In the genomic region with DNA sequence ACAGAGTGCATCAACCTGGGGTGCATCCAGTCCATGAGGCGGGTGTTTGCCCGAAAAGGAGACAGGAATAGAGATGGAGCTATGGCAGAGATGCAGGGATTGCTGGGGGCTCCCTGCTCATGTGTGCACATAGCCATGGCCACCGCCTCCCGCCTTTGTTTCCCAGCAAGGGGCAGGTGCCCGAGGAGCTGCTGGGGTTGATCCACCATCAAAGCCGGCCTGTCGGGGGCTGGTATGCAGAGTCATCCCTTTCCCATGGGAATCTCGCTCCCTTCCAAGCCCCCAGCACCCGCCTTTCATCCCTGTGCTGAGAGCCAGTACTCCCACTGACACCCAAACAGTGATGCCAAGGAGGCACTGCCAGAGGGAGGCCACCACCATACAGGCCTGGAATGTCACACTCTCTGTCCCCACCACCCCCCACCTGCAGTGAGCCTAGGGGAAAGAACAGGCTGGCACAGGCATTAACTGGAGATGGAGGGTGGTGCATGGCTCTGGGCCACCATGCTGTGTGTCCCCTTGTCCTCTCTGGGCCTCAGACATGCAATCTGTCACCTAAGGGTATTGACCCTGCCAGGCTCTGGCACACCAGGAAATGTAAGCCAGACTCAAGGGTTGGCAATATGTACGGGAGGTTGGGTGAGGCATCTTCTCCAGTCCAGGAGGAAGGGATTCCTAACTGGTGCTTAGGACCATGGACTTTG, we compare ENCODE assay signal across 18 cellular contexts.
A peak's percentile ranks its signal among the peaks of the same experiment; 100 is the strongest.
DNase-seq lines count a peak whose midpoint lies in the region; ATAC-seq and TF ChIP-seq lines count a peak whose summit lies in the region.
"Had no signal": no experiment of that assay in that cellular context is flagged by ENCODE, and none has a peak within 500 bp of the region (broad histone marks: within the 10 kb centered on the region; RNA-seq: fewer than 3 reads in every experiment).

No MANE protein-coding gene starts in this region.

- no peaks in the 10 kb centered on the region for H3K9me3 Mint-ChIP-seq in mesothelial cell of epicardium
- no peaks in the 10 kb centered on the region for H3K9me3 Mint-ChIP-seq in stimulated activated effector memory CD8-positive, alpha-beta T cell treated with anti-CD3 and anti-CD28 coated beads, Interleukin-12 subunit alpha, Interleukin-12 subunit beta, amount 100 ng/mL, for 72 hours
- H3K9me3 Mint-ChIP-seq: CD8-positive, alpha-beta memory T cell had no signal

- H3K4me1 Mint-ChIP-seq in mesothelial cell of epicardium: peaks cover 56% of the 10 kb centered on the region
- peaks cover 37% of the 10 kb centered on the region for H3K4me1 Mint-ChIP-seq in stimulated activated effector memory CD8-positive, alpha-beta T cell treated with anti-CD3 and anti-CD28 coated beads, Interleukin-12 subunit alpha, Interleukin-12 subunit beta, amount 100 ng/mL, for 72 hours

- H3K9me3 ChIP-seq in Loucy (ENCODE audit: insufficient read depth, low read depth, low read length): no peaks in the 10 kb centered on the region
- H3K9me3 ChIP-seq: BE2C had no signal

- H3K27ac ChIP-seq in angular gyrus (ENCODE audit: low read depth, low read length): peak overlapping the region; percentile 35

- no peaks in the 10 kb centered on the region for H3F3A ChIP-seq in Loucy (ENCODE audit: low read depth)

- no peak overlapping the region for H3K4me3 ChIP-seq in Loucy (ENCODE audit: low read length, poor library complexity, severe bottlenecking)

- no peak overlapping the region for H3K9ac ChIP-seq in Loucy (ENCODE audit: low read depth, low read length, poor library complexity, severe bottlenecking)

- TF ChIP-seq CTCF in Loucy (conservative IDR thresholded peaks at IDR 0.05; ENCODE audit: low read length) (no peak), mesothelial cell of epicardium (IDR thresholded peaks at IDR 0.05; ENCODE audit: unreplicated experiment) (no peak)

- H2AFZ ChIP-seq in Loucy (ENCODE audit: low read length): no peak overlapping the region

- H3K4me2 ChIP-seq in Loucy (ENCODE audit: low read depth, low read length, poor library complexity, severe bottlenecking): peak overlapping the region; percentile 7

- no peaks in the 10 kb centered on the region for H3K27me3 ChIP-seq in Loucy (ENCODE audit: insufficient read depth, low read length, poor library complexity, severe bottlenecking)
- H3K27me3 ChIP-seq: BE2C had no signal

- peaks cover 50% of the 10 kb centered on the region for H4K20me1 ChIP-seq in Loucy (ENCODE audit: insufficient read depth, low read length, poor library complexity, severe bottlenecking)

- peak; percentile 12 for ATAC-seq in stimulated activated effector memory CD8-positive, alpha-beta T cell treated with anti-CD3 and anti-CD28 coated beads, Interleukin-12 subunit alpha, Interleukin-12 subunit beta, amount 100 ng/mL, for 72 hours
- ATAC-seq in GM18519 (IDR thresholded peaks at IDR 0.05; ENCODE audit: low FRiP score, unreplicated experiment): no peak
- ATAC-seq: HCT116, Panc1 had no signal

- H3K27me3 Mint-ChIP-seq in mesothelial cell of epicardium (ENCODE audit: low read depth): no peaks in the 10 kb centered on the region
- H3K27me3 Mint-ChIP-seq: CD8-positive, alpha-beta memory T cell had no signal

- peaks cover 96% of the 10 kb centered on the region for H3K79me2 ChIP-seq in Loucy (ENCODE audit: insufficient read depth, low read length)

- H3K9me2 ChIP-seq in Loucy (replicated peaks; ENCODE audit: low read depth, low read length): no peaks in the 10 kb centered on the region

- H3K4me3 Mint-ChIP-seq in mesothelial cell of epicardium: no peak overlapping the region
- no peak overlapping the region for H3K4me3 Mint-ChIP-seq in stimulated activated effector memory CD8-positive, alpha-beta T cell treated with anti-CD3 and anti-CD28 coated beads, Interleukin-12 subunit alpha, Interleukin-12 subunit beta, amount 100 ng/mL, for 72 hours
- H3K4me3 Mint-ChIP-seq: CD8-positive, alpha-beta memory T cell had no signal

- no peaks in the 10 kb centered on the region for H3K36me3 Mint-ChIP-seq in mesothelial cell of epicardium
- H3K36me3 Mint-ChIP-seq in stimulated activated effector memory CD8-positive, alpha-beta T cell treated with anti-CD3 and anti-CD28 coated beads, Interleukin-12 subunit alpha, Interleukin-12 subunit beta, amount 100 ng/mL, for 72 hours: no peaks in the 10 kb centered on the region
- H3K36me3 Mint-ChIP-seq: CD8-positive, alpha-beta memory T cell had no signal

- H3K27ac Mint-ChIP-seq in mesothelial cell of epicardium: peak overlapping the region; percentile 51
- H3K27ac Mint-ChIP-seq in stimulated activated effector memory CD8-positive, alpha-beta T cell treated with anti-CD3 and anti-CD28 coated beads, Interleukin-12 subunit alpha, Interleukin-12 subunit beta, amount 100 ng/mL, for 72 hours: peak overlapping the region; percentile 24

- H3K4me1 ChIP-seq in Loucy (ENCODE audit: insufficient read depth, low read length, poor library complexity, severe bottlenecking): peaks cover 54% of the 10 kb centered on the region

- H3K36me3 ChIP-seq in Loucy (ENCODE audit: insufficient read depth, low read length): peaks cover 4% of the 10 kb centered on the region; the same call in 1 of the 2 replicates
- H3K36me3 ChIP-seq: BE2C had no signal

- DNase-seq in mesothelial cell of epicardium (ENCODE audit: low spot score in 2 of 2, unreplicated experiment in 2 of 2): no peak
- no peak for DNase-seq in stimulated activated effector memory CD8-positive, alpha-beta T cell treated with anti-CD3 and anti-CD28 coated beads, Interleukin-12 subunit alpha, Interleukin-12 subunit beta, amount 100 ng/mL, for 72 hours (ENCODE audit: low spot score in 2 of 2)
- no peak for DNase-seq in stimulated activated CD4-positive, alpha-beta T cell treated with anti-CD3 and anti-CD28 coated beads, Interleukin-4, amount 100 ng/mL, for 4 hours
- DNase-seq in HK-2 (ENCODE audit: unreplicated experiment): no peak
- DNase-seq: BE2C; CD8-positive, alpha-beta memory T cell; DND-41; GDM1; KBM-7; MM.1S; NCI-H1930; NCI-H510A; SHP77 treated with DMSO at 0.1 percent for 48 hours had no signal
